In genomic region chr9:127848756-127849504, GRCh38 we compare ENCODE assay signal across 2 cellular contexts.
A peak's percentile ranks its signal among the peaks of the same experiment; 100 is the strongest.
TF ChIP-seq lines count a peak whose summit lies in the region.

No MANE protein-coding gene starts in this region.

TF ChIP-seq in HCT116, 20 proteins besides CTCF, POLR2A, EP300 and RAD21:
- no peak for TF ChIP-seq ELF1 (IDR thresholded peaks at IDR 0.05; ENCODE audit: borderline replicate concordance, low read depth)
- TF ChIP-seq SRF (IDR thresholded peaks at IDR 0.05; ENCODE audit: low read depth), result no peak
- TF ChIP-seq ZBTB33 (IDR thresholded peaks at IDR 0.05; ENCODE audit: extremely low read depth, insufficient replicate concordance, low read length), result no peak
- TF ChIP-seq CBX3 (IDR thresholded peaks at IDR 0.05; ENCODE audit: low read depth), result peak; percentile 55; the same call in 1 of the 2 replicates
- no peak for TF ChIP-seq REST (IDR thresholded peaks at IDR 0.05; ENCODE audit: low read depth)
TF ChIP-seq in HCT116: peak in this region for 1.

TF ChIP-seq in endothelial cell of umbilical vein, 7 proteins besides CTCF, POLR2A, EP300 and RAD21:
- no peak for TF ChIP-seq MYC (IDR thresholded peaks at IDR 0.05; ENCODE audit: low read depth, low read length)
- peak; percentile 13 for TF ChIP-seq POLR2AphosphoS5 (IDR thresholded peaks at IDR 0.05; ENCODE audit: insufficient read depth, low read depth, low read length)
